Comparison of ENCODE assay signal across 9 cellular contexts in genomic region chr17:73722163-73722562, GRCh38.
A peak's percentile ranks its signal among the peaks of the same experiment; 100 is the strongest.
DNase-seq lines count a peak whose midpoint lies in the region; ATAC-seq and TF ChIP-seq lines count a peak whose summit lies in the region.
"Had no signal": no experiment of that assay in that cellular context is flagged by ENCODE, and none has a peak within 500 bp of the region (broad histone marks: within the 10 kb centered on the region; RNA-seq: fewer than 3 reads in every experiment).

No MANE protein-coding gene starts in this region.

- ATAC-seq in DND-41 (ENCODE audit: insufficient read depth, low read depth) (peak; percentile 95), HG03108 (IDR thresholded peaks at IDR 0.05; ENCODE audit: unreplicated experiment) (no peak)

- TF ChIP-seq CTCF in DND-41 (IDR thresholded peaks at IDR 0.05; ENCODE audit: borderline replicate concordance, extremely low read depth, low read length, poor library complexity, severe bottlenecking) (no peak), Peyer's patch (IDR thresholded peaks at IDR 0.05) (no peak)

- H3K4me2 ChIP-seq in BLaER1 (peak overlapping the region; percentile 44), DND-41 (ENCODE audit: insufficient read depth, low read length) (peak overlapping the region; percentile 70)

- H2AFZ ChIP-seq in DND-41 (ENCODE audit: low read depth, low read length) = peak overlapping the region; percentile 69

- no peak overlapping the region for H3K9ac ChIP-seq in BLaER1
- H3K9ac ChIP-seq in DND-41 (ENCODE audit: low read depth, low read length) = peak overlapping the region; percentile 67

- peaks cover 10% of the 10 kb centered on the region for H3K36me3 Mint-ChIP-seq in activated naive CD4-positive, alpha-beta T cell treated with anti-CD3 and anti-CD28 coated beads, Interleukin-2, amount 10 ng/mL, durations not matched to agents 7 days and 5 days
- H3K36me3 Mint-ChIP-seq: mesothelial cell of epicardium had no signal

- H3K27me3 ChIP-seq in BLaER1 (no peaks in the 10 kb centered on the region), DND-41 (ENCODE audit: insufficient read depth, low read length, poor library complexity) (no peaks in the 10 kb centered on the region), Peyer's patch (no peaks in the 10 kb centered on the region)

- no peak for TF ChIP-seq POLR2A in Peyer's patch (IDR thresholded peaks at IDR 0.05)

- H3K9me3 Mint-ChIP-seq in activated naive CD4-positive, alpha-beta T cell treated with anti-CD3 and anti-CD28 coated beads, Interleukin-2, amount 10 ng/mL, durations not matched to agents 7 days and 5 days = peaks cover 2% of the 10 kb centered on the region
- H3K9me3 Mint-ChIP-seq: mesothelial cell of epicardium had no signal

- H3K9me3 ChIP-seq in BLaER1 (no peaks in the 10 kb centered on the region), DND-41 (ENCODE audit: insufficient read depth, low read length, severe bottlenecking) (peaks cover 7% of the 10 kb centered on the region), Peyer's patch (no peaks in the 10 kb centered on the region)

- CTCF ChIA-PET in activated naive CD4-positive, alpha-beta T cell treated with anti-CD3 and anti-CD28 coated beads, Interleukin-2, amount 10 ng/mL, durations not matched to agents 7 days and 5 days (lab: Charles Lee) = interaction anchor here (0.8 to 1.1 kb wide), 4 partner anchors 76 to 292 kb away, joined by 3 to 4 read pairs (median 3); no protein-coding TSS in a partner anchor

- H3K4me3 ChIP-seq in BLaER1 (no peak overlapping the region), DND-41 (ENCODE audit: low read depth in 1 of 2, low read length in 2 of 2) (peak overlapping the region in 1 of 2 experiments; percentile 56; a peak in 2 of 4 replicates), Peyer's patch (no peak overlapping the region)

- no peaks in the 10 kb centered on the region for H3K36me3 ChIP-seq in BLaER1
- H3K36me3 ChIP-seq in DND-41 (ENCODE audit: insufficient read depth, low read length) = no peaks in the 10 kb centered on the region
- H3K36me3 ChIP-seq in Peyer's patch = no peaks in the 10 kb centered on the region

- peaks cover 58% of the 10 kb centered on the region for H3K4me1 Mint-ChIP-seq in activated naive CD4-positive, alpha-beta T cell treated with anti-CD3 and anti-CD28 coated beads, Interleukin-2, amount 10 ng/mL, durations not matched to agents 7 days and 5 days

- peak overlapping the region; percentile 94 for H3K27ac Mint-ChIP-seq in activated naive CD4-positive, alpha-beta T cell treated with anti-CD3 and anti-CD28 coated beads, Interleukin-2, amount 10 ng/mL, durations not matched to agents 7 days and 5 days
- H3K27ac Mint-ChIP-seq: mesothelial cell of epicardium had no signal

- no peaks in the 10 kb centered on the region for H4K20me1 ChIP-seq in BLaER1
- no peaks in the 10 kb centered on the region for H4K20me1 ChIP-seq in DND-41 (ENCODE audit: insufficient read depth, low read length)

- peaks cover 39% of the 10 kb centered on the region for H3K4me1 ChIP-seq in BLaER1
- peaks cover 64% of the 10 kb centered on the region for H3K4me1 ChIP-seq in DND-41 (ENCODE audit: insufficient read depth, low read length)
- peaks cover 0 to 17% (median 7%) of the 10 kb centered on the region in 4 donors for H3K4me1 ChIP-seq in Peyer's patch

- H3K27me3 Mint-ChIP-seq in activated naive CD4-positive, alpha-beta T cell treated with anti-CD3 and anti-CD28 coated beads, Interleukin-2, amount 10 ng/mL, durations not matched to agents 7 days and 5 days = peaks cover 19% of the 10 kb centered on the region

- DNase-seq in DND-41 (peak; percentile 85), Peyer's patch (peak in 2 of 3 donors; percentile 54 to 57), occipital lobe (lab: John Stamatoyannopoulos, UW) (no peak), superior temporal gyrus (ENCODE audit: extremely low spot score) (no peak), GM19238 (ENCODE audit: insufficient read length, low spot score) (no peak)
- DNase-seq in activated naive CD4-positive, alpha-beta T cell treated with anti-CD3 and anti-CD28 coated beads, Interleukin-2, amount 10 ng/mL, durations not matched to agents 7 days and 5 days = peak; percentile 77

- no peaks in the 10 kb centered on the region for H3K79me2 ChIP-seq in DND-41 (ENCODE audit: insufficient read depth, low read length)

- peak overlapping the region; percentile 79 for H3K4me3 Mint-ChIP-seq in activated naive CD4-positive, alpha-beta T cell treated with anti-CD3 and anti-CD28 coated beads, Interleukin-2, amount 10 ng/mL, durations not matched to agents 7 days and 5 days
- H3K4me3 Mint-ChIP-seq: mesothelial cell of epicardium had no signal

- H3K27ac ChIP-seq in BLaER1 (no peak overlapping the region), DND-41 (ENCODE audit: low read length) (peak overlapping the region; percentile 99), Peyer's patch (peak overlapping the region in 2 of 4 donors; percentile 28 to 46)

Comparison
In these comparisons a context has a peak if more than half of its experiments do, and no peak if none do; other contexts are left out.
1. DNase-seq: peak in DND-41 (single experiment), Peyer's patch (2 of 3) and activated naive CD4-positive, alpha-beta T cell treated with anti-CD3 and anti-CD28 coated beads, Interleukin-2, amount 10 ng/mL, durations not matched to agents 7 days and 5 days (single experiment); none in occipital lobe (single experiment), superior temporal gyrus (single experiment) and GM19238 (single experiment).